ENCODE assay signal across 1 cellular context in genomic region chrX:140034916-140035315, GRCh38.
TF ChIP-seq lines count a peak whose summit lies in the region.

No MANE protein-coding gene starts in this region.

TF ChIP-seq in K562, 482 proteins besides CTCF, POLR2A, EP300 and RAD21 (continued from another document):
- TF ChIP-seq RERE (CRISPR knock-in tag; IDR thresholded peaks at IDR 0.05; ENCODE audit: borderline replicate concordance), result no peak
- TF ChIP-seq BRCA1 (IDR thresholded peaks at IDR 0.05), result no peak
- TF ChIP-seq BRCA1 (CRISPR knock-in tag; IDR thresholded peaks at IDR 0.05), result no peak
- no peak for TF ChIP-seq FOXP1 (CRISPR knock-in tag; IDR thresholded peaks at IDR 0.05)
